24 cellular contexts compared by ENCODE assay signal in the genomic region with DNA sequence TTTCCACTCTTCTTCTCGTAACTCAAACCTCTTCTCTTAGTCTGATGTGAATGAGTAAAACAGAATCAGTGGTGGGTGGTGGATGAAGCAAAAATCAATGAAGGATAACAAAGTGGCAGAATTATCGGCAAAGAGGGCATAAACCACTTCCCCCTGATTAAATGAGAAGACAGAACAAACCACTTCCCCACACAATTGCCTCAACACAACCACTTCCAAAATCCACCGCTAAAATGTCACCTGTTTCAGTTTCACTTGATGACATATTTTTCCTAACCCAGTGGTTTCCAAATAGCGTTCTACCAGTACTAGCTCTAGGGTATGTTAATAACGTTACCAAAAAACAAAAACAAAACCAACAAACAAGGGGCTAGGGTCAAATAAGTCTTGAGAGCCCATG.
DNase-seq lines count a peak whose midpoint lies in the region; ATAC-seq and TF ChIP-seq lines count a peak whose summit lies in the region.
"Had no signal": no experiment of that assay in that cellular context is flagged by ENCODE, and none has a peak within 500 bp of the region (broad histone marks: within the 10 kb centered on the region; RNA-seq: fewer than 3 reads in every experiment).

No MANE protein-coding gene starts in this region.

- in situ Hi-C loops in KBM-7 (cut with MboI; ENCODE audit: low pct_unique_long_range_greater_than_20kb, low sequenced_read_pairs), result no loop called here

- no peaks in the 10 kb centered on the region for H3K4me1 Mint-ChIP-seq in activated T-helper 17 cell treated with anti-CD3 and anti-CD28 coated beads, Interleukin-2, amount 50 U/mL, for 72 hours

- H3K27ac ChIP-seq in BLaER1 treated with 17β-estradiol and CSF1 and Interleukin-3, amounts not matched to agents 10 nM and 100 nM, result no peak overlapping the region
- H3K27ac ChIP-seq: ascending aorta, GM23248, hepatocyte, KMS-11, tibial nerve had no signal

- H3K27me3 Mint-ChIP-seq in activated T-helper 17 cell treated with anti-CD3 and anti-CD28 coated beads, Interleukin-2, amount 50 U/mL, for 72 hours, result no peaks in the 10 kb centered on the region
- H3K27me3 Mint-ChIP-seq: activated CD4-positive, alpha-beta memory T cell treated with anti-CD3 and anti-CD28 coated beads, Interleukin-2, amount 10 ng/mL, durations not matched to agents 7 days and 5 days had no signal

- H3K4me3 Mint-ChIP-seq in activated T-helper 17 cell treated with anti-CD3 and anti-CD28 coated beads, Interleukin-2, amount 50 U/mL, for 72 hours, result no peak overlapping the region
- H3K4me3 Mint-ChIP-seq: activated CD4-positive, alpha-beta memory T cell treated with anti-CD3 and anti-CD28 coated beads, Interleukin-2, amount 10 ng/mL, durations not matched to agents 7 days and 5 days; activated naive CD8-positive, alpha-beta T cell had no signal

- peaks cover 0 to 63% (median 19%) of the 10 kb centered on the region in 11 experiments; a peak in 13 of 22 replicates for H3K27me3 ChIP-seq in BLaER1 treated with 17β-estradiol and CSF1 and Interleukin-3, amounts not matched to agents 10 nM and 100 nM
- H3K27me3 ChIP-seq: ascending aorta, hepatocyte, MG63, tibial nerve had no signal

- no peak overlapping the region for H3K4me3 ChIP-seq in BLaER1 treated with 17β-estradiol and CSF1 and Interleukin-3, amounts not matched to agents 10 nM and 100 nM
- no peak overlapping the region for H3K4me3 ChIP-seq in GM12865 (ENCODE audit: low read depth, low read length)
- H3K4me3 ChIP-seq: ascending aorta, GM23248, hepatocyte, MG63, tibial nerve had no signal

- peak; percentile 52 for ATAC-seq in activated T-helper 17 cell treated with anti-CD3 and anti-CD28 coated beads, Interleukin-2, amount 50 U/mL, for 72 hours (replicated peaks)
- no peak for ATAC-seq in GM18511 (IDR thresholded peaks at IDR 0.05; ENCODE audit: unreplicated experiment)
- ATAC-seq: right cardiac atrium had no signal

- H3K36me3 Mint-ChIP-seq in activated T-helper 17 cell treated with anti-CD3 and anti-CD28 coated beads, Interleukin-2, amount 50 U/mL, for 72 hours (ENCODE audit: low read depth), result no peaks in the 10 kb centered on the region
- H3K36me3 Mint-ChIP-seq: activated naive CD8-positive, alpha-beta T cell had no signal

- H3K36me3 ChIP-seq in BLaER1 treated with 17β-estradiol and CSF1 and Interleukin-3, amounts not matched to agents 10 nM and 100 nM, result no peaks in the 10 kb centered on the region
- H3K36me3 ChIP-seq: ascending aorta, MG63, tibial nerve had no signal

- peaks cover 3% of the 10 kb centered on the region for H3K9me3 Mint-ChIP-seq in activated T-helper 17 cell treated with anti-CD3 and anti-CD28 coated beads, Interleukin-2, amount 50 U/mL, for 72 hours
- H3K9me3 Mint-ChIP-seq: activated CD4-positive, alpha-beta memory T cell treated with anti-CD3 and anti-CD28 coated beads, Interleukin-2, amount 10 ng/mL, durations not matched to agents 7 days and 5 days had no signal

- peaks cover 0 to 4% (median 0%) of the 10 kb centered on the region in 11 experiments; a peak in 1 of 22 replicates for H3K9me3 ChIP-seq in BLaER1 treated with 17β-estradiol and CSF1 and Interleukin-3, amounts not matched to agents 10 nM and 100 nM (replicated peaks in 1 of 11)
- H3K9me3 ChIP-seq: ascending aorta, MG63, SK-N-SH, tibial nerve had no signal

- TF ChIP-seq CTCF in GM12865 (IDR thresholded peaks at IDR 0.05; ENCODE audit: insufficient read depth, low read depth, low read length, missing control alignments), result no peak

- H3K27ac Mint-ChIP-seq in activated T-helper 17 cell treated with anti-CD3 and anti-CD28 coated beads, Interleukin-2, amount 50 U/mL, for 72 hours, result no peak overlapping the region
- H3K27ac Mint-ChIP-seq: activated CD4-positive, alpha-beta memory T cell treated with anti-CD3 and anti-CD28 coated beads, Interleukin-2, amount 10 ng/mL, durations not matched to agents 7 days and 5 days; activated naive CD8-positive, alpha-beta T cell had no signal

- H3K4me1 ChIP-seq in BLaER1 treated with 17β-estradiol and CSF1 and Interleukin-3, amounts not matched to agents 10 nM and 100 nM, result peaks cover 11 to 17% (median 15%) of the 10 kb centered on the region in 10 experiments
- H3K4me1 ChIP-seq: ascending aorta, tibial nerve had no signal

- peak overlapping the region; percentile 28 to 81 (median 53); a peak in 21 of 22 replicates for H3K4me2 ChIP-seq in BLaER1 treated with 17β-estradiol and CSF1 and Interleukin-3, amounts not matched to agents 10 nM and 100 nM
- H3K4me2 ChIP-seq: hepatocyte, KMS-11, SK-N-SH had no signal

- peaks cover 0 to 4% (median 0%) of the 10 kb centered on the region in 11 experiments; a peak in 1 of 22 replicates for H4K20me1 ChIP-seq in BLaER1 treated with 17β-estradiol and CSF1 and Interleukin-3, amounts not matched to agents 10 nM and 100 nM

- H3K9ac ChIP-seq in BLaER1 treated with 17β-estradiol and CSF1 and Interleukin-3, amounts not matched to agents 10 nM and 100 nM, result no peak overlapping the region
- H3K9ac ChIP-seq: GM23248, KMS-11, SK-N-SH had no signal

- DNase-seq in GM12865 (ENCODE audit: low read depth), result peak; percentile 8
- DNase-seq in KBM-7, result peak; percentile 1
- DNase-seq in GM03348 (ENCODE audit: low spot score), result no peak
- DNase-seq in NCI-H146 treated with DMSO at 0.1 percent for 48 hours (lab: John Stamatoyannopoulos, UW; ENCODE audit: unreplicated experiment), result no peak
- DNase-seq: activated CD4-positive, alpha-beta memory T cell treated with anti-CD3 and anti-CD28 coated beads, Interleukin-2, amount 10 ng/mL, durations not matched to agents 7 days and 5 days; activated CD4-positive, CD25-positive, alpha-beta regulatory T cell treated with anti-CD3 and anti-CD28 coated beads, Interleukin-2, amount 50 U/mL, for 72 hours; activated effector memory CD4-positive, alpha-beta T cell treated with Interleukin-2 at 50 U/mL for 16 hours; DMS153; GM23248; kidney glomerular epithelial cell; MG63; NCI-H1417 treated with DMSO at 0.1 percent for 48 hours; NCI-H748 treated with DMSO at 0.1 percent for 48 hours; right cardiac atrium; SK-N-SH; stimulated activated CD4-positive, alpha-beta T cell treated with anti-CD3 and anti-CD28 coated beads, Interleukin-2, amount 100 ng/mL, for 24 hours had no signal

Comparison
In these comparisons a context has a peak if more than half of its experiments do, and no peak if none do; other contexts are left out.
1. DNase-seq: peak in GM12865 (single experiment) and KBM-7 (single experiment); none in GM03348 (single experiment) and NCI-H146 treated with DMSO at 0.1 percent for 48 hours (single experiment).